In the genomic region with DNA sequence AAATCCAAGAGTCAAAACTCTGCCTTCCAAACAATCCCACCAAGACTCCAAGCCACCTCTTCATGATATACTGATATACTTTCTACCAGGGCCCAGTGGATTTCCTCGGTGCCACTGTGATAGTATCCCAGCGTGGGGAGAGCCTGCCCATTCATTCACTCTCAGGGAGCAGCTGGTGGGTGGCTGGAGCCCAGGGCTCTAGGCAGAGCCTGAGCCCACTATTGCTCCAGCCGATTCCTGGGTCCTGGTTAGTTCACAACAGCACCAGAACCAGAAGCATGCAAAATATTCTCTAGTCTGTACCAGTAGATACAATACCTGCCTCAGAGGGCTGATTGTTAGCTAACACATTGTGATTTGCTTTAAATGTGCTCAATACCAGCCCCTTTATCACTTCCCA, we compare ENCODE assay signal across 8 cellular contexts. TPM values are rescaled to one million over a fixed set of nuclear protein-coding genes. Genes with fewer than 3 reads are reported as not detected.
DNase-seq lines count a peak whose midpoint lies in the region; ATAC-seq and TF ChIP-seq lines count a peak whose summit lies in the region.

No MANE protein-coding gene starts in this region.

- intact Hi-C loops in sigmoid colon (cut with DNase I), result no loop called here

- H3K27me3 ChIP-seq in SJCRH30 (no peaks in the 10 kb centered on the region), fibroblast of lung (ENCODE audit: control insufficient read depth, insufficient read depth, low read length) (no peaks in the 10 kb centered on the region), sigmoid colon (no peaks in the 10 kb centered on the region)

- no peak overlapping the region for H2AFZ ChIP-seq in fibroblast of lung (ENCODE audit: low read length)

- H4K20me1 ChIP-seq in fibroblast of lung (ENCODE audit: control insufficient read depth, extremely low read depth, insufficient read depth, low read length), result no peaks in the 10 kb centered on the region

- peak overlapping the region; percentile 96 for H3K9ac ChIP-seq in fibroblast of lung (ENCODE audit: insufficient read depth, low read length)

- peak overlapping the region; percentile 65 for H3K4me2 ChIP-seq in fibroblast of lung (ENCODE audit: extremely low read depth, insufficient read depth, low read length)

- no peak for TF ChIP-seq EP300 in sigmoid colon (IDR thresholded peaks at IDR 0.05)

- H3K79me2 ChIP-seq in fibroblast of lung (ENCODE audit: control insufficient read depth, insufficient read depth, low read length), result peaks cover 52% of the 10 kb centered on the region

- peak overlapping the region; percentile 60 for H3K4me3 ChIP-seq in GM12865 (ENCODE audit: low read depth, low read length)
- peak overlapping the region; percentile 66 for H3K4me3 ChIP-seq in SJCRH30
- peak overlapping the region; percentile 70 to 85 (median 80) for H3K4me3 ChIP-seq in fibroblast of lung (replicated peaks in 1 of 4; ENCODE audit: control extremely low read depth in 1 of 4, insufficient read depth in 1 of 4, low read depth in 3 of 4, low read length in 4 of 4)
- H3K4me3 ChIP-seq in sigmoid colon, result peak overlapping the region; percentile 71 to 92 (median 78)

- peak in 1 of 2 donors; percentile 19 for TF ChIP-seq POLR2A in sigmoid colon (IDR thresholded peaks at IDR 0.05)

- H3K4me1 ChIP-seq in SJCRH30, result peaks cover 43% of the 10 kb centered on the region
- peaks cover 31% of the 10 kb centered on the region for H3K4me1 ChIP-seq in fibroblast of lung (ENCODE audit: control insufficient read depth, extremely low read depth, insufficient read depth, low read length)
- peaks cover 0 to 63% (median 46%) of the 10 kb centered on the region in 4 donors for H3K4me1 ChIP-seq in sigmoid colon

- no peaks in the 10 kb centered on the region for H3K36me3 ChIP-seq in SJCRH30
- H3K36me3 ChIP-seq in fibroblast of lung (ENCODE audit: control insufficient read depth, insufficient read depth, low read length), result peaks cover 4% of the 10 kb centered on the region
- peaks cover 0 to 9% (median 4%) of the 10 kb centered on the region in 4 donors for H3K36me3 ChIP-seq in sigmoid colon

- ATAC-seq in GM19324 (IDR thresholded peaks at IDR 0.05; ENCODE audit: low FRiP score, unreplicated experiment), result no peak

- WGBS in sigmoid colon, 2 donors, result 40 to 61% methylated on average over 3 of the region's 3 CpGs

- no peak for TF ChIP-seq CTCF in GM12865 (IDR thresholded peaks at IDR 0.05; ENCODE audit: insufficient read depth, low read depth, low read length, missing control alignments)
- no peak for TF ChIP-seq CTCF in fibroblast of lung (conservative IDR thresholded peaks at IDR 0.05 in 1 of 2, IDR thresholded peaks at IDR 0.05 in 1 of 2; ENCODE audit: low read depth in 1 of 2, low read length in 2 of 2)
- TF ChIP-seq CTCF in sigmoid colon (IDR thresholded peaks at IDR 0.05), result no peak

- H3K9me3 ChIP-seq in SJCRH30 (replicated peaks) (no peaks in the 10 kb centered on the region), fibroblast of lung (ENCODE audit: control insufficient read depth, insufficient read depth, low read depth, low read length) (no peaks in the 10 kb centered on the region), sigmoid colon (no peaks in the 10 kb centered on the region)

- H3K27ac ChIP-seq in SJCRH30 (peak overlapping the region; percentile 57), fibroblast of lung (ENCODE audit: insufficient read depth, low read length) (peak overlapping the region; percentile 95), sigmoid colon (peak overlapping the region; percentile 92 to 98 (median 96))

- DNase-seq in GM12865 (ENCODE audit: low read depth) (no peak), SJCRH30 (peak in 1 of 2 experiments; percentile 29), fibroblast of lung (ENCODE audit: low read depth in 2 of 2) (no peak), sigmoid colon (peak; percentile 67), RPMI8226 (no peak), hepatic stellate cell (ENCODE audit: low spot score) (no peak), NCI-H446 treated with DMSO at 0.1 percent for 48 hours (lab: John Stamatoyannopoulos, UW) (no peak)

RNA-seq across cellular contexts. Expression of a gene that starts 0.8 kb away (rescaled TPM):
- total RNA-seq in SJCRH30 (2014; rRNA removed; shearing (Covaris generic)), result 80.6 and 84.6 TPM in 2 replicates
- 158 and 195 TPM in 2 replicates for total RNA-seq in fibroblast of lung
- 438 and 1,081 TPM in 2 replicates for polyA plus RNA-seq in fibroblast of lung
- polyA plus RNA-seq in fibroblast of lung (2012), result 450 and 1,109 TPM in 2 replicates
- 886 and 2,174 TPM in 2 replicates for polyA minus RNA-seq in fibroblast of lung (ENCODE audit: low replicate concordance)
- 1,000 to 10,000 TPM; 4,737 to 8,467 (median 6,048) TPM for total RNA-seq in sigmoid colon
- 100 to 1,000 TPM; 189 to 296 (median 264) TPM for polyA plus RNA-seq in sigmoid colon

RNA-seq across cellular contexts. Expression of a gene that starts 32.8 kb away (rescaled TPM):
- total RNA-seq in SJCRH30 (2014; rRNA removed; shearing (Covaris generic)), result 63.8 and 68.2 TPM in 2 replicates
- total RNA-seq in fibroblast of lung (7.2 and 19.8 TPM in 2 replicates), sigmoid colon (10 to 100 TPM; 17.1 to 44.9 (median 20.9) TPM)
- polyA plus RNA-seq in fibroblast of lung (64.0 and 66.5 TPM in 2 replicates), sigmoid colon (1 to 10 TPM; 1.8 to 8.2 (median 3.0) TPM)
- polyA plus RNA-seq in fibroblast of lung (2012), result 65.3 and 96.6 TPM in 2 replicates
- 355 and 377 TPM in 2 replicates for polyA minus RNA-seq in fibroblast of lung (ENCODE audit: low replicate concordance)

RNA-seq across cellular contexts. Expression of a gene that starts 37.1 kb away (rescaled TPM):
- total RNA-seq in SJCRH30 (2014; rRNA removed; shearing (Covaris generic)), result 30.8 and 33.9 TPM in 2 replicates
- total RNA-seq in fibroblast of lung (138 and 141 TPM in 2 replicates), sigmoid colon (100 to 1,000 TPM in 2 of 4 donors, 10 to 100 TPM in 2; 93.4 to 135 (median 108) TPM)
- polyA plus RNA-seq in fibroblast of lung (25.9 and 26.5 TPM in 2 replicates), sigmoid colon (10 to 100 TPM in 1 of 3 donors, 1 to 10 TPM in 2; 3.2 to 20.8 (median 9.6) TPM)
- 57.8 and 74.3 TPM in 2 replicates for polyA plus RNA-seq in fibroblast of lung (2012)
- polyA minus RNA-seq in fibroblast of lung (ENCODE audit: low replicate concordance), result 18.9 and 32.3 TPM in 2 replicates

Comparison
In these comparisons a context has a peak if more than half of its experiments do, and no peak if none do; other contexts are left out.
1. RNA of a gene that starts 0.8 kb away (total RNA-seq): 4,737 to 8,467 TPM in sigmoid colon; 158 to 195 TPM in fibroblast of lung and 80.6 to 84.6 TPM in SJCRH30; every median in the first group is over 10 times any median in the second.
2. Peak in every context shown above with its lines, with median percentiles within 50 percentile points of each other: H3K4me3 ChIP-seq and H3K27ac ChIP-seq.